In the genomic region with DNA sequence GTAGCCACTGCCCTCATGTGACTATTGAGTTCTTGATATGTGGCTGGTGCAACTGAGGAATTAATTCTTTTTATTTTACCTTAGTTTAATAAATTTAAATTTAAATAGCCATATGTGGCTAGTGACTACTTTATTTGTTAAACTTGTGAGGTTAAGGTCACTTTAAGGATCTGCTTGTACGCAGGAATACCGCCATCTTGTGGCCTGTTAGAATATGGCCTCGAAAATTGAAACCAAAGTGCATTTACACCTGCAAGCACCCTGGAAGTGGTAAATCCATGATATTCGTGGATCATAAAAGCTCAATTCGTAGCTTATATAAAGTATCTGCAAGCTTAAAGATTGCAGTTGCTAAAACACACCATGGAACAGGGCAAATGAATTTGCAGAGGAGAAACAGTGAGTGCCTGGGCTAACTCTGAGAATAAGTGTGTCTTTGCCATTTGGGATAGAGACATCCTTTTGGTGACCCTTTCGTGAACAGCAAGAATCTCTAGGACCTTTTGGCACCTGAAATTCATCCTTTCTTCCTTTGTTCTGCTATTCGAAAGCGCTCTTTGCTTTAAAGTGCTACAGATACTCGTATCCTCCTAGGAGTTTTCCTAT, we compare ENCODE assay signal across 8 cellular contexts. TPM values are rescaled to one million over a fixed set of nuclear protein-coding genes. Genes with fewer than 3 reads are reported as not detected.
A peak's percentile ranks its signal among the peaks of the same experiment; 100 is the strongest.
DNase-seq lines count a peak whose midpoint lies in the region; ATAC-seq, FAIRE-seq and TF ChIP-seq lines count a peak whose summit lies in the region.

No MANE protein-coding gene starts in this region.

- TF ChIP-seq CTCF in GM10266 (IDR thresholded peaks at IDR 0.05; ENCODE audit: control insufficient read depth, insufficient read depth, low read depth, missing control alignments) (peak; percentile 75), K562 (IDR thresholded peaks at IDR 0.05 in 2 of 3, conservative IDR thresholded peaks at IDR 0.05 in 1 of 3; ENCODE audit: insufficient read depth in 2 of 3, low read depth in 1 of 3, low read length in 3 of 3) (peak; percentile 44 to 78 (median 65); a peak in 5 of 6 replicates), coronary artery (IDR thresholded peaks at IDR 0.05) (no peak)

- no TSS peak for BruUV-seq in K562 (replicated peaks; lab: Mats Ljungman, UMichigan)

- peak; percentile 80 for FAIRE-seq in K562 (lab: Jason Lieb, UNC)

- no peak overlapping the region for H3K27ac ChIP-seq in K562 (ENCODE audit: extremely low read depth, low read depth, low read length)
- no peak overlapping the region for H3K27ac ChIP-seq in coronary artery

- no peaks in the 10 kb centered on the region for H3K36me3 ChIP-seq in K562 (ENCODE audit: control insufficient read depth, insufficient read depth, low read length)

- H3K79me2 ChIP-seq in K562 (ENCODE audit: control insufficient read depth, insufficient read depth, low read length): no peaks in the 10 kb centered on the region

- H3K9me1 ChIP-seq in K562 (ENCODE audit: control insufficient read depth, insufficient read depth, low read length): no peaks in the 10 kb centered on the region

- TF ChIP-seq EP300 in K562 (IDR thresholded peaks at IDR 0.05; ENCODE audit: low read length): no peak

- H4K20me1 ChIP-seq in K562 (replicated peaks; ENCODE audit: control insufficient read depth, insufficient read depth, low read length): no peaks in the 10 kb centered on the region

- CTCF ChIA-PET in K562 (lab: Yijun Ruan, JAX; ENCODE audit: low intra/inter-chr PET ratio): no interaction called here

- no peak overlapping the region for H3K9ac ChIP-seq in K562 (ENCODE audit: insufficient read depth in 1 of 2, low read depth in 2 of 2, low read length in 2 of 2)

- H3K4me1 ChIP-seq in K562 (replicated peaks in 1 of 2; ENCODE audit: control insufficient read depth in 2 of 2, insufficient read depth in 2 of 2, low read length in 2 of 2): no peaks in the 10 kb centered on the region

- no peak overlapping the region for H2AFZ ChIP-seq in K562 (ENCODE audit: low read depth, low read length)

- 2% methylated on average over 9 of the region's 9 CpGs for WGBS in K562 (ENCODE audit: insufficient coverage, low coverage, missing lambda C conversion rate)

- no peaks in the 10 kb centered on the region for H3K27me3 ChIP-seq in K562 (ENCODE audit: control insufficient read depth in 2 of 2, insufficient read depth in 2 of 2, low read length in 2 of 2)

- intact Hi-C loops in K562 (cut with micrococcal nuclease): loop anchor here (1.0 kb wide), 1 partner anchor 178 kb away; no protein-coding TSS in a partner anchor

- peak; percentile 74 for DNase-seq in Ammon's horn (ENCODE audit: low spot score)
- DNase-seq in GM10266 (ENCODE audit: extremely low spot score): peak; percentile 42
- DNase-seq in NCI-H2227 treated with DMSO at 0.1 percent for 48 hours (lab: John Stamatoyannopoulos, UW): peak; percentile 44
- DNase-seq in K562 (ENCODE audit: extremely low read depth in 1 of 4, low spot score in 3 of 4): peak; percentile 41 to 65 (median 58)
- no peak for DNase-seq in left lobe of liver (ENCODE audit: low spot score)
- DNase-seq in coronary artery (ENCODE audit: low spot score): no peak
- DNase-seq in GF-D8 (lab: John Stamatoyannopoulos, UW): no peak

- ATAC-seq in HG02852 (IDR thresholded peaks at IDR 0.05; ENCODE audit: unreplicated experiment) (peak; percentile 69), K562 (peak; percentile 71), left lobe of liver (peak; percentile 86)

- in situ Hi-C loops in K562 (cut with MboI): no loop called here

- no peaks in the 10 kb centered on the region for H3K9me3 ChIP-seq in K562 (replicated peaks; ENCODE audit: control insufficient read depth, insufficient read depth, low read depth, low read length)

- H3K4me3 ChIP-seq in K562: no peak overlapping the region
- H3K4me3 ChIP-seq in coronary artery: no peak overlapping the region

- POLR2A ChIA-PET in K562 (lab: Yijun Ruan, JAX): no interaction called here

- TF ChIP-seq RAD21 in K562 (CRISPR knock-in tag; conservative IDR thresholded peaks at IDR 0.05 in 1 of 2, IDR thresholded peaks at IDR 0.05 in 1 of 2): peak; percentile 67 to 68

- H3K4me2 ChIP-seq in K562 (ENCODE audit: insufficient read depth, low read length): no peak overlapping the region

- TF ChIP-seq POLR2A in K562 (conservative IDR thresholded peaks at IDR 0.05): no peak

TF ChIP-seq in K562, 482 proteins besides CTCF, POLR2A, EP300 and RAD21:
- TF ChIP-seq, protein P1, sequence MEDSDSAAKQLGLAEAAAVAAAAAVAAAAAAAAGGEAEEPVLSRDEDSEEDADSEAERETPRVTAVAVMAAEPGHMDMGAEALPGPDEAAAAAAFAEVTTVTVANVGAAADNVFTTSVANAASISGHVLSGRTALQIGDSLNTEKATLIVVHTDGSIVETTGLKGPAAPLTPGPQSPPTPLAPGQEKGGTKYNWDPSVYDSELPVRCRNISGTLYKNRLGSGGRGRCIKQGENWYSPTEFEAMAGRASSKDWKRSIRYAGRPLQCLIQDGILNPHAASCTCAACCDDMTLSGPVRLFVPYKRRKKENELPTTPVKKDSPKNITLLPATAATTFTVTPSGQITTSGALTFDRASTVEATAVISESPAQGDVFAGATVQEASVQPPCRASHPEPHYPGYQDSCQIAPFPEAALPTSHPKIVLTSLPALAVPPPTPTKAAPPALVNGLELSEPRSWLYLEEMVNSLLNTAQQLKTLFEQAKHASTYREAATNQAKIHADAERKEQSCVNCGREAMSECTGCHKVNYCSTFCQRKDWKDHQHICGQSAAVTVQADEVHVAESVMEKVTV (CRISPR knock-in tag; IDR thresholded peaks at IDR 0.05): peak; percentile 45; the same call in 1 of the 2 replicates
- no peak for TF ChIP-seq CC2D1A (IDR thresholded peaks at IDR 0.05)
- TF ChIP-seq SMC3 (conservative IDR thresholded peaks at IDR 0.05; ENCODE audit: insufficient read depth, low read depth, low read length): peak; percentile 59
- TF ChIP-seq, protein P2, sequence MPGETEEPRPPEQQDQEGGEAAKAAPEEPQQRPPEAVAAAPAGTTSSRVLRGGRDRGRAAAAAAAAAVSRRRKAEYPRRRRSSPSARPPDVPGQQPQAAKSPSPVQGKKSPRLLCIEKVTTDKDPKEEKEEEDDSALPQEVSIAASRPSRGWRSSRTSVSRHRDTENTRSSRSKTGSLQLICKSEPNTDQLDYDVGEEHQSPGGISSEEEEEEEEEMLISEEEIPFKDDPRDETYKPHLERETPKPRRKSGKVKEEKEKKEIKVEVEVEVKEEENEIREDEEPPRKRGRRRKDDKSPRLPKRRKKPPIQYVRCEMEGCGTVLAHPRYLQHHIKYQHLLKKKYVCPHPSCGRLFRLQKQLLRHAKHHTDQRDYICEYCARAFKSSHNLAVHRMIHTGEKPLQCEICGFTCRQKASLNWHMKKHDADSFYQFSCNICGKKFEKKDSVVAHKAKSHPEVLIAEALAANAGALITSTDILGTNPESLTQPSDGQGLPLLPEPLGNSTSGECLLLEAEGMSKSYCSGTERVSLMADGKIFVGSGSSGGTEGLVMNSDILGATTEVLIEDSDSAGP (CRISPR knock-in tag; IDR thresholded peaks at IDR 0.05): peak; percentile 56; the same call in 1 of the 2 replicates
- TF ChIP-seq MTA2 (IDR thresholded peaks at IDR 0.05; ENCODE audit: low read depth): no peak

RNA-seq across cellular contexts. Expression of a gene that starts 59.9 kb away (rescaled TPM):
- not detected in 2 replicates for total RNA-seq in K562 (2011; cell fraction: chromatin; rRNA removed; ENCODE audit: low replicate concordance)
- not detected in 2 replicates for total RNA-seq in K562 (2011; cell fraction: nucleolus; rRNA removed)
- total RNA-seq in K562 (2011; cell fraction: nucleoplasm; rRNA removed): not detected in 2 replicates
- total RNA-seq in K562 (2014; rRNA removed) (not detected in 2 replicates), K562 (2014; rRNA removed; fragmentation: Illumina TruSeq; extraction: Trizol) (not detected in 2 replicates), K562 (2015; rRNA removed; fragmentation: Illumina TruSeq; extraction: Trizol) (not detected in 2 replicates), K562 (2021) (0.31 TPM in 1 of 2 replicates, not detected in the other), left lobe of liver (0.45 TPM)
- polyA plus RNA-seq in K562 (2011; rRNA removed) (not detected in 2 replicates), K562 (2014; fragmentation: Illumina TruSeq; extraction: Trizol) (not detected in 2 replicates), K562 (2014; fragmentation: Nextera tagmentation; extraction: Ambion mirVana) (not detected), K562 (2014; rRNA removed) (not detected in 2 replicates)
- polyA plus RNA-seq in K562 (2011; cell fraction: cytosol; rRNA removed): not detected in 2 replicates
- polyA plus RNA-seq in K562 (2011; cell fraction: nucleus; rRNA removed): not detected in 2 replicates
- not detected in 2 replicates for polyA plus RNA-seq in K562 (2012)
- polyA minus RNA-seq in K562 (2011; rRNA and poly(A)+ RNA removed): not detected in 2 replicates
- not detected in 2 replicates for polyA minus RNA-seq in K562 (2011; cell fraction: cytosol; rRNA and poly(A)+ RNA removed)
- not detected in 2 replicates for polyA minus RNA-seq in K562 (2011; cell fraction: nucleus; rRNA and poly(A)+ RNA removed)

Comparison
In these comparisons a context has a peak if more than half of its experiments do, and no peak if none do; other contexts are left out.
1. DNase-seq: peak in Ammon's horn (single experiment), GM10266 (single experiment), NCI-H2227 treated with DMSO at 0.1 percent for 48 hours (single experiment) and K562 (4 of 4); none in left lobe of liver (single experiment), coronary artery (single experiment) and GF-D8 (single experiment).
2. Peak in every context shown above with its lines, with median percentiles within 50 percentile points of each other: ATAC-seq.